21 cellular contexts compared by ENCODE assay signal in the genomic region with DNA sequence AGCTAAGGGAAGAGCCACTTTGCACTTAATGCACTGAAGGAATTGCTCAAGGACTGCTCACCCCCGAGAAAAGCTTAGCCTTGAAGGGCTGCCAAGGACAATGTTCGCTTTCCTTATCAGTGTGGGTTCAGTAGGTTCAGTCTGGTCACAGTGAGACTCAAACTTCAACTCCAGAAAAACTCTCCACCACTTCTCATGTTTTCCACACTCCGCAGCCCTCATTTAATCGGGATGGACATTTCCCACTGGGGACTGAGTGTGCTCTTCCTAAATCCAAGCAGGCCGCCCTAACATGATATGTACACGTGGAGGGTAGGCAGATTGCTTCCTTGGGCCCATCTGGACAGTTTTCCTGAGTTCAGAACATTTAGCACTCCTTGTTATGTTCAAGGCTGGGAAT. TPM values are rescaled to one million over a fixed set of nuclear protein-coding genes. Genes with fewer than 3 reads are reported as not detected.
DNase-seq lines count a peak whose midpoint lies in the region; ATAC-seq, FAIRE-seq and TF ChIP-seq lines count a peak whose summit lies in the region.
"Had no signal": no experiment of that assay in that cellular context is flagged by ENCODE, and none has a peak within 500 bp of the region (broad histone marks: within the 10 kb centered on the region; RNA-seq: fewer than 3 reads in every experiment).

No MANE protein-coding gene starts in this region.

- H4K20me1 ChIP-seq in HepG2 (ENCODE audit: insufficient read depth, low read length) = no peaks in the 10 kb centered on the region

- H3K9me3 ChIP-seq in liver (ENCODE audit: control insufficient read depth in 4 of 4, low read length in 3 of 4) = no peaks in the 10 kb centered on the region
- H3K9me3 ChIP-seq in HepG2 (ENCODE audit: low read length) = no peaks in the 10 kb centered on the region
- H3K9me3 ChIP-seq in left ventricle myocardium inferior (replicated peaks) = no peaks in the 10 kb centered on the region
- no peaks in the 10 kb centered on the region for H3K9me3 ChIP-seq in parathyroid adenoma (ENCODE audit: control insufficient read depth, low read length)
- H3K9me3 ChIP-seq: BE2C had no signal

- H3K27ac ChIP-seq in liver (ENCODE audit: low read depth in 1 of 2, low read length in 2 of 2) (no peak overlapping the region), HepG2 (ENCODE audit: extremely low read length, insufficient read depth, low read length) (no peak overlapping the region), left ventricle myocardium inferior (replicated peaks) (peak overlapping the region; percentile 66), parathyroid adenoma (peak overlapping the region; percentile 40)

- BruUV-seq in HepG2 (replicated peaks; lab: Mats Ljungman, UMichigan) = no TSS peak

- TF ChIP-seq CTCF in liver (IDR thresholded peaks at IDR 0.05; ENCODE audit: low read depth, low read length, missing input control) = no peak
- no peak for TF ChIP-seq CTCF in HepG2 (CRISPR knock-in tag; IDR thresholded peaks at IDR 0.05)
- no peak for TF ChIP-seq CTCF in left ventricle myocardium inferior (IDR thresholded peaks at IDR 0.05; ENCODE audit: borderline replicate concordance)
- TF ChIP-seq CTCF in parathyroid adenoma (IDR thresholded peaks at IDR 0.05) = no peak

- H3K9ac ChIP-seq in liver (ENCODE audit: low read depth in 1 of 2, low read length in 2 of 2) (no peak overlapping the region), HepG2 (ENCODE audit: insufficient read depth, low read depth, low read length) (no peak overlapping the region), parathyroid adenoma (no peak overlapping the region)

- TF ChIP-seq EP300 in HepG2 (IDR thresholded peaks at IDR 0.05; ENCODE audit: low read depth in 2 of 2, low read length in 2 of 2) (no peak), HepG2 (CRISPR knock-in tag; IDR thresholded peaks at IDR 0.05; ENCODE audit: borderline replicate concordance) (no peak)

- H3K4me1 ChIP-seq in liver (ENCODE audit: control insufficient read depth in 4 of 4, insufficient read depth in 4 of 4, low read length in 3 of 4) = no peaks in the 10 kb centered on the region
- H3K4me1 ChIP-seq in HepG2 (ENCODE audit: insufficient read depth, low read length) = no peaks in the 10 kb centered on the region
- peaks cover 50% of the 10 kb centered on the region for H3K4me1 ChIP-seq in left ventricle myocardium inferior
- peaks cover 16% of the 10 kb centered on the region for H3K4me1 ChIP-seq in parathyroid adenoma
- H3K4me1 ChIP-seq: BE2C had no signal

- no peaks in the 10 kb centered on the region for H3K36me3 ChIP-seq in liver (ENCODE audit: control insufficient read depth in 4 of 4, insufficient read depth in 3 of 4, low read depth in 1 of 4, low read length in 3 of 4)
- H3K36me3 ChIP-seq in HepG2 (replicated peaks in 1 of 2; ENCODE audit: control insufficient read depth in 1 of 2, insufficient read depth in 2 of 2, low read length in 2 of 2) = no peaks in the 10 kb centered on the region
- H3K36me3 ChIP-seq in left ventricle myocardium inferior = no peaks in the 10 kb centered on the region
- H3K36me3 ChIP-seq in parathyroid adenoma (ENCODE audit: control insufficient read depth, insufficient read depth, low read length) = no peaks in the 10 kb centered on the region
- H3K36me3 ChIP-seq: BE2C had no signal

- in situ Hi-C loops in HepG2 (cut with HindIII; ENCODE audit: extremely low pct_ligation_motif_present, low pct_unique_long_range_greater_than_20kb) = no loop called here

- POLR2A ChIA-PET in HepG2 (lab: Yijun Ruan, JAX) = no interaction called here

- H3K4me3 ChIP-seq in liver (ENCODE audit: low read depth in 1 of 3, low read length in 3 of 3) (no peak overlapping the region), HepG2 (replicated peaks in 1 of 3; ENCODE audit: insufficient read depth in 1 of 3, low read depth in 2 of 3, low read length in 3 of 3) (no peak overlapping the region), left ventricle myocardium inferior (no peak overlapping the region), parathyroid adenoma (ENCODE audit: low read depth, low read length) (no peak overlapping the region)

- DNase-seq in HepG2 (ENCODE audit: low spot score) (no peak), left ventricle myocardium inferior (no peak), AG08396 (ENCODE audit: low spot score) (no peak), activated gamma-delta T cell treated with Interleukin-2 at 50 U/mL for 16 hours (no peak)
- no peak for DNase-seq in activated naive CD4-positive, alpha-beta T cell (lab: John Stamatoyannopoulos, UW)
- DNase-seq: BE2C; CD4-positive, alpha-beta memory T cell; DMS79; KBM-7; MV-4-11; NCI-H1417; NCI-H187; NCI-H2227 treated with DMSO at 0.1 percent for 48 hours; NCI-H510A treated with DMSO at 0.1 percent for 48 hours; NCI-H774; SHP77 treated with DMSO at 0.1 percent for 48 hours had no signal

- intact Hi-C loops in HepG2 (cut with micrococcal nuclease; ENCODE audit: unreplicated experiment) = no loop called here
- intact Hi-C loops in left ventricle myocardium inferior (cut with micrococcal nuclease) = no loop called here

- H3K79me2 ChIP-seq in HepG2 (ENCODE audit: insufficient read depth, low read length) (no peaks in the 10 kb centered on the region), parathyroid adenoma (no peaks in the 10 kb centered on the region)

- TF ChIP-seq RAD21 in liver (IDR thresholded peaks at IDR 0.05) (no peak), HepG2 (CRISPR knock-in tag; IDR thresholded peaks at IDR 0.05) (no peak)

- H2AFZ ChIP-seq in HepG2 (ENCODE audit: low read length) (no peak overlapping the region), parathyroid adenoma (no peak overlapping the region)

- no peak for FAIRE-seq in HepG2 (lab: Jason Lieb, UNC)

- H3K27me3 ChIP-seq in liver (ENCODE audit: control insufficient read depth in 4 of 4, insufficient read depth in 4 of 4, low read length in 3 of 4) = no peaks in the 10 kb centered on the region
- peaks cover 0 to 8% of the 10 kb centered on the region in 2 experiments; a peak in 3 of 5 replicates for H3K27me3 ChIP-seq in HepG2 (ENCODE audit: control insufficient read depth in 1 of 2, insufficient read depth in 2 of 2, low read length in 2 of 2)
- no peaks in the 10 kb centered on the region for H3K27me3 ChIP-seq in left ventricle myocardium inferior (ENCODE audit: low read depth)
- H3K27me3 ChIP-seq in parathyroid adenoma (ENCODE audit: control insufficient read depth, insufficient read depth, low read length) = no peaks in the 10 kb centered on the region

- no peak for TF ChIP-seq POLR2A in HepG2 (IDR thresholded peaks at IDR 0.05; ENCODE audit: insufficient read depth in 1 of 2, low read depth in 2 of 2, low read length in 2 of 2)

- no peak overlapping the region for H3K4me2 ChIP-seq in HepG2 (ENCODE audit: low read depth, low read length)
- no peak overlapping the region for H3K4me2 ChIP-seq in parathyroid adenoma (ENCODE audit: low read length)

- CTCF ChIA-PET in HepG2 (lab: Yijun Ruan, JAX; ENCODE audit: low intra/inter-chr PET ratio, low total read pairs) = no interaction called here

- ATAC-seq in HepG2 = no peak

- 64% methylated on average over 6 of the region's 6 CpGs for whole genome bisulfite sequencing in liver
- 27% methylated on average over 6 of the region's 6 CpGs for WGBS in HepG2 (ENCODE audit: low lambda C conversion rate)

RNA-seq across cellular contexts. Expression of gene SUSD4, which starts 19.5 kb away (rescaled TPM):
- total RNA-seq in liver (1 to 10 TPM; 1.1 to 3.8 TPM), HepG2 (2016; rRNA removed; fragmentation: Illumina TruSeq; extraction: Trizol) (not detected in 2 replicates), left ventricle myocardium inferior (2.5 TPM)
- polyA plus RNA-seq in liver (1 to 10 TPM; 1.6 to 1.9 TPM), HepG2 (2011; rRNA removed) (not detected in 2 replicates)
- total RNA-seq in HepG2 (2016; cell fraction: cytosol; rRNA removed; fragmentation: Illumina TruSeq; extraction: Trizol; ENCODE audit: low read depth) = not detected in 2 replicates
- total RNA-seq in HepG2 (2016; cell fraction: insoluble cytoplasmic fraction; rRNA removed; fragmentation: Illumina TruSeq; extraction: Trizol) = not detected in 2 replicates
- total RNA-seq in HepG2 (2016; cell fraction: membrane; rRNA removed; fragmentation: Illumina TruSeq; extraction: Trizol) = not detected in 2 replicates
- total RNA-seq in HepG2 (2016; cell fraction: nucleus; rRNA removed; fragmentation: Illumina TruSeq; extraction: Trizol) = not detected in 2 replicates
- not detected in 2 replicates for polyA plus RNA-seq in HepG2 (2011; cell fraction: cytosol; rRNA removed)
- not detected in 2 replicates for polyA plus RNA-seq in HepG2 (2011; cell fraction: nucleus; rRNA removed)
- polyA plus RNA-seq in HepG2 (2012) = not detected in 2 replicates
- polyA plus RNA-seq in HepG2 (2016; cell fraction: cytosol; fragmentation: Illumina TruSeq; extraction: Trizol; ENCODE audit: low read depth) = not detected in 2 replicates
- not detected in 2 replicates for polyA plus RNA-seq in HepG2 (2016; cell fraction: insoluble cytoplasmic fraction; fragmentation: Illumina TruSeq; extraction: Trizol; ENCODE audit: low read depth)
- polyA plus RNA-seq in HepG2 (2016; cell fraction: membrane; fragmentation: Illumina TruSeq; extraction: Trizol; ENCODE audit: low read depth) = not detected in 2 replicates
- not detected in 2 replicates for polyA plus RNA-seq in HepG2 (2016; cell fraction: nucleus; fragmentation: Illumina TruSeq; extraction: Trizol; ENCODE audit: insufficient read depth, low read depth)
- not detected in 2 replicates for polyA minus RNA-seq in HepG2 (2011; rRNA and poly(A)+ RNA removed; ENCODE audit: low replicate concordance)
- polyA minus RNA-seq in HepG2 (2011; cell fraction: cytosol; rRNA and poly(A)+ RNA removed) = not detected in 2 replicates
- polyA minus RNA-seq in HepG2 (2011; cell fraction: nucleus; rRNA and poly(A)+ RNA removed) = not detected in 2 replicates
- total RNA-seq: A172 had no signal

RNA-seq across cellular contexts. Expression of gene CCDC185, which starts 48.7 kb away (rescaled TPM):
- not detected for total RNA-seq in liver
- polyA plus RNA-seq in liver = not detected
- not detected in 2 replicates for total RNA-seq in HepG2 (2016; rRNA removed; fragmentation: Illumina TruSeq; extraction: Trizol)
- not detected in 2 replicates for total RNA-seq in HepG2 (2016; cell fraction: cytosol; rRNA removed; fragmentation: Illumina TruSeq; extraction: Trizol; ENCODE audit: low read depth)
- not detected in 2 replicates for total RNA-seq in HepG2 (2016; cell fraction: insoluble cytoplasmic fraction; rRNA removed; fragmentation: Illumina TruSeq; extraction: Trizol)
- not detected in 2 replicates for total RNA-seq in HepG2 (2016; cell fraction: membrane; rRNA removed; fragmentation: Illumina TruSeq; extraction: Trizol)
- total RNA-seq in HepG2 (2016; cell fraction: nucleus; rRNA removed; fragmentation: Illumina TruSeq; extraction: Trizol) = not detected in 2 replicates
- polyA plus RNA-seq in HepG2 (2011; rRNA removed) = not detected in 2 replicates
- polyA plus RNA-seq in HepG2 (2011; cell fraction: cytosol; rRNA removed) = not detected in 2 replicates
- polyA plus RNA-seq in HepG2 (2011; cell fraction: nucleus; rRNA removed) = not detected in 2 replicates
- not detected in 2 replicates for polyA plus RNA-seq in HepG2 (2012)
- polyA plus RNA-seq in HepG2 (2016; cell fraction: cytosol; fragmentation: Illumina TruSeq; extraction: Trizol; ENCODE audit: low read depth) = not detected in 2 replicates
- not detected in 2 replicates for polyA plus RNA-seq in HepG2 (2016; cell fraction: insoluble cytoplasmic fraction; fragmentation: Illumina TruSeq; extraction: Trizol; ENCODE audit: low read depth)
- polyA plus RNA-seq in HepG2 (2016; cell fraction: membrane; fragmentation: Illumina TruSeq; extraction: Trizol; ENCODE audit: low read depth) = not detected in 2 replicates
- polyA plus RNA-seq in HepG2 (2016; cell fraction: nucleus; fragmentation: Illumina TruSeq; extraction: Trizol; ENCODE audit: insufficient read depth, low read depth) = not detected in 2 replicates
- polyA minus RNA-seq in HepG2 (2011; rRNA and poly(A)+ RNA removed; ENCODE audit: low replicate concordance) = 0.07 TPM in 1 of 2 replicates, not detected in the other
- not detected in 2 replicates for polyA minus RNA-seq in HepG2 (2011; cell fraction: cytosol; rRNA and poly(A)+ RNA removed)
- polyA minus RNA-seq in HepG2 (2011; cell fraction: nucleus; rRNA and poly(A)+ RNA removed) = not detected in 2 replicates
- total RNA-seq in left ventricle myocardium inferior = not detected
- total RNA-seq: A172; CD4-positive, alpha-beta memory T cell; H4; OCI-LY7 had no signal
- polyA plus RNA-seq: CD4-positive, alpha-beta memory T cell had no signal

Comparison
In these comparisons a context has a peak if more than half of its experiments do, and no peak if none do; other contexts are left out.
1. H3K27ac ChIP-seq: peak in left ventricle myocardium inferior (single experiment) and parathyroid adenoma (single experiment); none in liver (0 of 2) and HepG2 (single experiment).